ENCODE assay signal across 16 cellular contexts in genomic region chr9:93252116-93252780, GRCh38.
"Had no signal": no experiment of that assay in that cellular context is flagged by ENCODE, and none has a peak within 500 bp of the region (broad histone marks: within the 10 kb centered on the region; RNA-seq: fewer than 3 reads in every experiment).

No MANE protein-coding gene starts in this region.

- H3K27me3 Mint-ChIP-seq: activated CD4-positive, alpha-beta T cell treated with anti-CD3 and anti-CD28 coated beads, Interleukin-2, amount 10 ng/mL, durations not matched to agents 24 days and 14 days; activated naive CD8-positive, alpha-beta T cell treated with anti-CD3 and anti-CD28 coated beads, Interleukin-2, amount 50 U/mL, for 24 hours had no signal

- H3K4me1 Mint-ChIP-seq: activated CD4-positive, alpha-beta T cell treated with anti-CD3 and anti-CD28 coated beads, Interleukin-2, amount 10 ng/mL, durations not matched to agents 24 days and 14 days; activated naive CD8-positive, alpha-beta T cell treated with anti-CD3 and anti-CD28 coated beads, Interleukin-2, amount 50 U/mL, for 24 hours; mesothelial cell of epicardium had no signal

- H3K4me3 Mint-ChIP-seq: activated CD4-positive, alpha-beta T cell treated with anti-CD3 and anti-CD28 coated beads, Interleukin-2, amount 10 ng/mL, durations not matched to agents 24 days and 14 days; activated CD8-positive, alpha-beta T cell treated with anti-CD3 and anti-CD28 coated beads, Interleukin-2, amount 10 ng/mL, durations not matched to agents 7 days and 5 days; activated naive CD8-positive, alpha-beta T cell treated with anti-CD3 and anti-CD28 coated beads, Interleukin-2, amount 50 U/mL, for 24 hours; mesothelial cell of epicardium; nephron progenitor cell; T-helper 2 cell treated with Interferon-gamma antibody and Interleukin-4, amounts not matched to agents 5 μg/mL and 100 μg/mL, for 36 hours had no signal

- DNase-seq: activated CD4-positive, alpha-beta T cell treated with anti-CD3 and anti-CD28 coated beads, Interleukin-2, amount 10 ng/mL, durations not matched to agents 24 days and 14 days; activated CD4-positive, CD25-positive, alpha-beta regulatory T cell; activated CD8-positive, alpha-beta memory T cell treated with anti-CD3 and anti-CD28 coated beads, Interleukin-2, amount 50 U/mL, for 4 hours; activated CD8-positive, alpha-beta T cell treated with anti-CD3 and anti-CD28 coated beads, Interleukin-2, amount 10 ng/mL, durations not matched to agents 7 days and 5 days; activated naive CD8-positive, alpha-beta T cell treated with anti-CD3 and anti-CD28 coated beads, Interleukin-2, amount 50 U/mL, for 24 hours; activated T-cell treated with anti-CD3 and anti-CD28 coated beads, Interleukin-2, amount 50 U/mL, for 48 hours; colonic mucosa; hippocampal formation; kidney glomerular epithelial cell; nephron progenitor cell; stimulated activated CD4-positive, alpha-beta T cell treated with anti-CD3 and anti-CD28 coated beads, Interleukin-4, amount 100 ng/mL, for 24 hours; stimulated activated naive CD8-positive, alpha-beta T cell treated with anti-CD3 and anti-CD28 coated beads, Interleukin-15, Interleukin-2, amounts not matched to agents 100 U/mL and 50 U/mL, for 24 hours had no signal

- H3K9me3 Mint-ChIP-seq: activated CD4-positive, alpha-beta T cell treated with anti-CD3 and anti-CD28 coated beads, Interleukin-2, amount 10 ng/mL, durations not matched to agents 24 days and 14 days; activated naive CD8-positive, alpha-beta T cell treated with anti-CD3 and anti-CD28 coated beads, Interleukin-2, amount 50 U/mL, for 24 hours; mesothelial cell of epicardium; nephron progenitor cell; T-helper 2 cell treated with Interferon-gamma antibody and Interleukin-4, amounts not matched to agents 5 μg/mL and 100 μg/mL, for 36 hours had no signal

- H3K27ac Mint-ChIP-seq: activated CD4-positive, alpha-beta T cell treated with anti-CD3 and anti-CD28 coated beads, Interleukin-2, amount 10 ng/mL, durations not matched to agents 24 days and 14 days; activated CD8-positive, alpha-beta T cell treated with anti-CD3 and anti-CD28 coated beads, Interleukin-2, amount 10 ng/mL, durations not matched to agents 7 days and 5 days; activated naive CD8-positive, alpha-beta T cell treated with anti-CD3 and anti-CD28 coated beads, Interleukin-2, amount 50 U/mL, for 24 hours; mesothelial cell of epicardium; nephron progenitor cell; T-helper 2 cell treated with Interferon-gamma antibody and Interleukin-4, amounts not matched to agents 5 μg/mL and 100 μg/mL, for 36 hours had no signal

- ATAC-seq: activated CD8-positive, alpha-beta T cell treated with anti-CD3 and anti-CD28 coated beads, Interleukin-2, amount 10 ng/mL, durations not matched to agents 7 days and 5 days; activated naive CD8-positive, alpha-beta T cell treated with anti-CD3 and anti-CD28 coated beads, Interleukin-2, amount 50 U/mL, for 24 hours; esophagus mucosa; pancreas; stimulated activated naive CD8-positive, alpha-beta T cell treated with anti-CD3 and anti-CD28 coated beads, Interleukin-15, Interleukin-2, amounts not matched to agents 100 U/mL and 50 U/mL, for 24 hours had no signal

- H3K36me3 Mint-ChIP-seq: mesothelial cell of epicardium had no signal
